In genomic region chr6:154448448-154449096, GRCh38 we compare ENCODE assay signal across 8 cellular contexts.
DNase-seq lines count a peak whose midpoint lies in the region; ATAC-seq and TF ChIP-seq lines count a peak whose summit lies in the region.

No MANE protein-coding gene starts in this region.

- POLR2A ChIA-PET in CD8-positive, alpha-beta T cell (lab: Charles Lee), result no interaction called here

- H3K27me3 ChIP-seq in rectal smooth muscle tissue (ENCODE audit: control insufficient read depth, insufficient read depth, low read length), result no peaks in the 10 kb centered on the region
- H3K27me3 ChIP-seq in CD8-positive, alpha-beta T cell (ENCODE audit: insufficient read depth, low read length), result no peaks in the 10 kb centered on the region

- peak; percentile 36 for TF ChIP-seq CTCF in fibroblast of villous mesenchyme (IDR thresholded peaks at IDR 0.05; ENCODE audit: insufficient read depth, low read depth, low read length)
- TF ChIP-seq CTCF in CD8-positive, alpha-beta T cell (IDR thresholded peaks at IDR 0.05), result no peak

- no peak overlapping the region for H3K4me3 Mint-ChIP-seq in CD8-positive, alpha-beta T cell

- H3K9me3 Mint-ChIP-seq in CD8-positive, alpha-beta T cell, result no peaks in the 10 kb centered on the region

- H3K36me3 Mint-ChIP-seq in CD8-positive, alpha-beta T cell, result no peaks in the 10 kb centered on the region

- DNase-seq in ELR (ENCODE audit: low read depth) (peak; percentile 81), NCI-H526 treated with DMSO at 0.1 percent for 48 hours (lab: John Stamatoyannopoulos, UW) (peak; percentile 82), fibroblast of villous mesenchyme (ENCODE audit: low read depth) (peak; percentile 85), NCI-H510A (lab: John Stamatoyannopoulos, UW) (no peak)
- no peak for DNase-seq in CD8-positive, alpha-beta T cell
- DNase-seq in activated CD4-positive, alpha-beta T cell treated with anti-CD3 and anti-CD28 coated beads for 1 hour, result no peak
- DNase-seq in activated CD8-positive, alpha-beta memory T cell treated with anti-CD3 and anti-CD28 coated beads, Interleukin-2, amount 50 U/mL, for 48 hours, result no peak

- no peak overlapping the region for H3K9ac ChIP-seq in rectal smooth muscle tissue (ENCODE audit: low read length)

- ATAC-seq in CD8-positive, alpha-beta T cell, result no peak

- no peaks in the 10 kb centered on the region for H3K27me3 Mint-ChIP-seq in CD8-positive, alpha-beta T cell (ENCODE audit: low read depth)

- CTCF ChIA-PET in CD8-positive, alpha-beta T cell (lab: Charles Lee), result no interaction called here

- H3K27ac ChIP-seq in rectal smooth muscle tissue (ENCODE audit: low read depth, low read length), result peak overlapping the region; percentile 70
- no peak overlapping the region for H3K27ac ChIP-seq in CD8-positive, alpha-beta T cell (ENCODE audit: low read depth, low read length)

- H3K4me3 ChIP-seq in fibroblast of villous mesenchyme (ENCODE audit: low read depth, low read length) (no peak overlapping the region), rectal smooth muscle tissue (ENCODE audit: low read length) (no peak overlapping the region)
- H3K4me3 ChIP-seq in CD8-positive, alpha-beta T cell (ENCODE audit: low read depth, low read length), result no peak overlapping the region

- peaks cover 34% of the 10 kb centered on the region for H3K4me1 ChIP-seq in rectal smooth muscle tissue (ENCODE audit: control insufficient read depth, insufficient read depth, low read length)
- H3K4me1 ChIP-seq in CD8-positive, alpha-beta T cell (ENCODE audit: insufficient read depth, low read length), result no peaks in the 10 kb centered on the region

- H3K4me1 Mint-ChIP-seq in CD8-positive, alpha-beta T cell (ENCODE audit: low read depth), result no peaks in the 10 kb centered on the region

- H3K27ac Mint-ChIP-seq in CD8-positive, alpha-beta T cell, result no peak overlapping the region

- no peaks in the 10 kb centered on the region for H3K9me3 ChIP-seq in CD8-positive, alpha-beta T cell (ENCODE audit: low read length)

- H3K36me3 ChIP-seq in rectal smooth muscle tissue (ENCODE audit: control insufficient read depth, insufficient read depth, low read length), result no peaks in the 10 kb centered on the region
- H3K36me3 ChIP-seq in CD8-positive, alpha-beta T cell (ENCODE audit: insufficient read depth, low read length), result no peaks in the 10 kb centered on the region

- intact Hi-C loops in CD8-positive, alpha-beta T cell (cut with DNase I, micrococcal nuclease), result no loop called here

Comparison
In these comparisons a context has a peak if more than half of its experiments do, and no peak if none do; other contexts are left out.
1. DNase-seq: peak in ELR (single experiment), NCI-H526 treated with DMSO at 0.1 percent for 48 hours (single experiment) and fibroblast of villous mesenchyme (single experiment); none in CD8-positive, alpha-beta T cell (0 of 7), activated CD4-positive, alpha-beta T cell treated with anti-CD3 and anti-CD28 coated beads for 1 hour (single experiment), activated CD8-positive, alpha-beta memory T cell treated with anti-CD3 and anti-CD28 coated beads, Interleukin-2, amount 50 U/mL, for 48 hours (single experiment) and NCI-H510A (single experiment).